8 cellular contexts compared by ENCODE assay signal in the genomic region with DNA sequence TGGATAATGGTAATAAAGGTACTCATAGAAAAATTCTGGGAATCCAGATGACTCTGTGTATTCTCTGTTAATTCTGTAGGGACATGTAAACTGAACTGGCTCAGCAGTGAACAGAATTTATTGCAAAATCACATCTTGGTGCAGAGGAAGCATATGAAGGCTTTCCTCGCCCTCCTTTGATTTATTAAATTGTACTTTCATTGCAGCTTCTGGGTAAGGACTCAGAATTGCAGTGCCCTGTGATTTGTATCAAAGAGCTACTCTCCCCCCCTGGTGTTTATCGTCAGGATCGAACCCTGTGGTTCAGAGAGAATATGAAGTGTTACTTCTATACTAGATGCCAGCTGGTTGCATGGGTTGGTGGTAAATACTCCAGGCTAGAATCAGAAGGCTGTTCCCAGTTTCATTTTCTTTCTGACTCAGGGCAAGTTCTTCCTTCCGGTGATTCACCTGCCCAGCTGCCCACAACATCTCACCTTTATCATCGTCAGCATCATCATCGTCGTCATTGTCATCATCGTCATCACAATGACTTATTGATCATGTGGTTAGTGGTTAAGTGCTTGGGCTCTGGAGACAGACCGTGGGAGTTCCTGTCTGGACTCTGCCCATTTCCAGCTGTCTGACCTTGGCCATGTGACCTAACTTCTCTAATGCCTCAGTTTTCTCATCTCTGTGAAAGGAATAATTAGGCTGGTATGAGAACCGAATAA.
A peak's percentile ranks its signal among the peaks of the same experiment; 100 is the strongest.
DNase-seq lines count a peak whose midpoint lies in the region; ATAC-seq, FAIRE-seq and TF ChIP-seq lines count a peak whose summit lies in the region.

No MANE protein-coding gene starts in this region.

- H3K27me3 ChIP-seq in small intestine (ENCODE audit: control insufficient read depth in 2 of 2, insufficient read depth in 2 of 2, low read length in 2 of 2), result no peaks in the 10 kb centered on the region

- FAIRE-seq in small intestine (lab: Jason Lieb, UNC), result no peak

- H3K9me3 ChIP-seq in small intestine (ENCODE audit: control insufficient read depth, low read depth), result no peaks in the 10 kb centered on the region

- DNase-seq in GM04503 (ENCODE audit: low read depth), result peak; percentile 80
- DNase-seq in KBM-7, result peak; percentile 52
- DNase-seq in activated CD4-positive, alpha-beta T cell treated with anti-CD3 and anti-CD28 coated beads, Interleukin-2, amount 50 U/mL, for 4 hours, result peak; percentile 68 to 71
- DNase-seq in epithelial cell of esophagus (ENCODE audit: low read depth), result peak; percentile 97
- peak; percentile 60 for DNase-seq in small intestine
- DNase-seq in NCI-H1105 (lab: John Stamatoyannopoulos, UW), result no peak
- no peak for DNase-seq in NCI-H2227 (lab: John Stamatoyannopoulos, UW; ENCODE audit: unreplicated experiment)

- H3K4me3 ChIP-seq in epithelial cell of esophagus (ENCODE audit: low read length), result no peak overlapping the region
- no peak overlapping the region for H3K4me3 ChIP-seq in small intestine (ENCODE audit: low read depth in 1 of 2, low read length in 2 of 2)

- WGBS in small intestine, 3 donors, result 47 to 69% (median 57%) methylated on average over 10 of the region's 10 CpGs

- peak overlapping the region in 1 of 2 donors; percentile 19 for H3K27ac ChIP-seq in small intestine (ENCODE audit: low read depth in 1 of 2, low read length in 1 of 2)

- no peak for TF ChIP-seq CTCF in epithelial cell of esophagus (IDR thresholded peaks at IDR 0.05; ENCODE audit: insufficient read depth, low read depth, low read length, missing control alignments)

- H3K4me1 ChIP-seq in small intestine (ENCODE audit: control insufficient read depth in 2 of 2, insufficient read depth in 1 of 2, low read depth in 1 of 2, low read length in 1 of 2), result peaks cover 0 to 5% of the 10 kb centered on the region in 2 donors

- ATAC-seq in GM21576 (IDR thresholded peaks at IDR 0.05; ENCODE audit: unreplicated experiment), result peak; percentile 76

- H3K36me3 ChIP-seq in small intestine (ENCODE audit: control insufficient read depth in 2 of 2, insufficient read depth in 2 of 2, low read length in 2 of 2), result peaks cover 0 to 3% of the 10 kb centered on the region in 2 donors

- in situ Hi-C loops in KBM-7 (cut with MboI; ENCODE audit: low pct_unique_long_range_greater_than_20kb, low sequenced_read_pairs), result loop anchor here (25.0 kb wide), 1 partner anchor 803 kb away; a partner anchor contains a TSS

Comparison
In these comparisons a context has a peak if more than half of its experiments do, and no peak if none do; other contexts are left out.
1. DNase-seq: peak in GM04503 (single experiment), KBM-7 (single experiment), activated CD4-positive, alpha-beta T cell treated with anti-CD3 and anti-CD28 coated beads, Interleukin-2, amount 50 U/mL, for 4 hours (2 of 2), epithelial cell of esophagus (single experiment) and small intestine (single experiment); none in NCI-H1105 (single experiment) and NCI-H2227 (single experiment).